1 cellular context compared by ENCODE assay signal in the genomic region with DNA sequence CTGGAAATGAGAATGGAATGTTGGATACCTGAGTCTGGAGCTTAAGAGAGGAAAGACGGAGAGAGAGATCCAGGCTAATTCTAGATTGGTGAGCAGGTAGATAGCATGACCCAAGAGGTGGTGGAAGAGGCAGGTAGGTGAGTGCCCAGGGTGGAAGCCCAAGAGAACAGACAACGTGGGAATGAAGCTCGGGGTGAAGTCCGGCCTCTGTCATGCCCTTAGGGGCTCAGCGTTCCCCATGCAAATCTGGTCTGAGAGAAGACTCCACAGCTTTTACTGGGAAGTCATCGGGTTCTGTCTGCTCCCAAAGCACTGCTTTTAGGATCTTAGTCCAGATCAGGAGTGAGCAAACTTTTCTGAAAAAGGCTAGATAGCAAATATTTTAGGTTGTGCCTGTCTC.
TF ChIP-seq lines count a peak whose summit lies in the region.

No MANE protein-coding gene starts in this region.

TF ChIP-seq in GM12878, 131 proteins besides CTCF, POLR2A, EP300 and RAD21:
- TF ChIP-seq BCL3 (IDR thresholded peaks at IDR 0.05; ENCODE audit: borderline replicate concordance, insufficient read depth, low read depth, low read length, poor library complexity, severe bottlenecking), result no peak
- TF ChIP-seq PBX3 (IDR thresholded peaks at IDR 0.05; ENCODE audit: insufficient replicate concordance, low read depth, low read length), result no peak
- no peak for TF ChIP-seq RB1 (IDR thresholded peaks at IDR 0.05; ENCODE audit: borderline replicate concordance)
- TF ChIP-seq CHD4 (IDR thresholded peaks at IDR 0.05), result no peak
- no peak for TF ChIP-seq DPF2 (IDR thresholded peaks at IDR 0.05)
- TF ChIP-seq JUND (IDR thresholded peaks at IDR 0.05; ENCODE audit: low read depth, low read length), result no peak
- no peak for TF ChIP-seq NRF1 (conservative IDR thresholded peaks at IDR 0.05; ENCODE audit: low read depth, low read length)
- TF ChIP-seq CHD2 (IDR thresholded peaks at IDR 0.05; ENCODE audit: borderline replicate concordance, low read depth, low read length), result no peak
- no peak for TF ChIP-seq MXI1 (IDR thresholded peaks at IDR 0.05; ENCODE audit: low read depth, low read length)
- TF ChIP-seq STAT1 (conservative IDR thresholded peaks at IDR 0.05), result no peak
- TF ChIP-seq STAT3 (IDR thresholded peaks at IDR 0.05; ENCODE audit: low read depth, low read length), result no peak
- TF ChIP-seq CBX3 (IDR thresholded peaks at IDR 0.05; ENCODE audit: borderline replicate concordance, low read depth), result no peak
- no peak for TF ChIP-seq SMC3 (IDR thresholded peaks at IDR 0.05; ENCODE audit: borderline replicate concordance, low read length)
- TF ChIP-seq MYB (IDR thresholded peaks at IDR 0.05; ENCODE audit: borderline replicate concordance, low read depth, low read length), result no peak
- no peak for TF ChIP-seq SIN3A (IDR thresholded peaks at IDR 0.05; ENCODE audit: low read depth, low read length)
- no peak for TF ChIP-seq RUNX3 (IDR thresholded peaks at IDR 0.05; ENCODE audit: low read length)
- no peak for TF ChIP-seq HSF1 (IDR thresholded peaks at IDR 0.05; ENCODE audit: low read depth, low read length)
- TF ChIP-seq POU2F2 (IDR thresholded peaks at IDR 0.05; ENCODE audit: borderline replicate concordance, low read depth, low read length), result no peak
- TF ChIP-seq RCOR1 (conservative IDR thresholded peaks at IDR 0.05; ENCODE audit: low read depth, low read length), result no peak
- TF ChIP-seq, protein P1, sequence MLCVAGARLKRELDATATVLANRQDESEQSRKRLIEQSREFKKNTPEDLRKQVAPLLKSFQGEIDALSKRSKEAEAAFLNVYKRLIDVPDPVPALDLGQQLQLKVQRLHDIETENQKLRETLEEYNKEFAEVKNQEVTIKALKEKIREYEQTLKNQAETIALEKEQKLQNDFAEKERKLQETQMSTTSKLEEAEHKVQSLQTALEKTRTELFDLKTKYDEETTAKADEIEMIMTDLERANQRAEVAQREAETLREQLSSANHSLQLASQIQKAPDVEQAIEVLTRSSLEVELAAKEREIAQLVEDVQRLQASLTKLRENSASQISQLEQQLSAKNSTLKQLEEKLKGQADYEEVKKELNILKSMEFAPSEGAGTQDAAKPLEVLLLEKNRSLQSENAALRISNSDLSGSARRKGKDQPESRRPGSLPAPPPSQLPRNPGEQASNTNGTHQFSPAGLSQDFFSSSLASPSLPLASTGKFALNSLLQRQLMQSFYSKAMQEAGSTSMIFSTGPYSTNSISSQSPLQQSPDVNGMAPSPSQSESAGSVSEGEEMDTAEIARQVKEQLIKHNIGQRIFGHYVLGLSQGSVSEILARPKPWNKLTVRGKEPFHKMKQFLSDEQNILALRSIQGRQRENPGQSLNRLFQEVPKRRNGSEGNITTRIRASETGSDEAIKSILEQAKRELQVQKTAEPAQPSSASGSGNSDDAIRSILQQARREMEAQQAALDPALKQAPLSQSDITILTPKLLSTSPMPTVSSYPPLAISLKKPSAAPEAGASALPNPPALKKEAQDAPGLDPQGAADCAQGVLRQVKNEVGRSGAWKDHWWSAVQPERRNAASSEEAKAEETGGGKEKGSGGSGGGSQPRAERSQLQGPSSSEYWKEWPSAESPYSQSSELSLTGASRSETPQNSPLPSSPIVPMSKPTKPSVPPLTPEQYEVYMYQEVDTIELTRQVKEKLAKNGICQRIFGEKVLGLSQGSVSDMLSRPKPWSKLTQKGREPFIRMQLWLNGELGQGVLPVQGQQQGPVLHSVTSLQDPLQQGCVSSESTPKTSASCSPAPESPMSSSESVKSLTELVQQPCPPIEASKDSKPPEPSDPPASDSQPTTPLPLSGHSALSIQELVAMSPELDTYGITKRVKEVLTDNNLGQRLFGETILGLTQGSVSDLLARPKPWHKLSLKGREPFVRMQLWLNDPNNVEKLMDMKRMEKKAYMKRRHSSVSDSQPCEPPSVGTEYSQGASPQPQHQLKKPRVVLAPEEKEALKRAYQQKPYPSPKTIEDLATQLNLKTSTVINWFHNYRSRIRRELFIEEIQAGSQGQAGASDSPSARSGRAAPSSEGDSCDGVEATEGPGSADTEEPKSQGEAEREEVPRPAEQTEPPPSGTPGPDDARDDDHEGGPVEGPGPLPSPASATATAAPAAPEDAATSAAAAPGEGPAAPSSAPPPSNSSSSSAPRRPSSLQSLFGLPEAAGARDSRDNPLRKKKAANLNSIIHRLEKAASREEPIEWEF (IDR thresholded peaks at IDR 0.05; ENCODE audit: insufficient replicate concordance, low read depth, low read length), result no peak
